In the genomic region with DNA sequence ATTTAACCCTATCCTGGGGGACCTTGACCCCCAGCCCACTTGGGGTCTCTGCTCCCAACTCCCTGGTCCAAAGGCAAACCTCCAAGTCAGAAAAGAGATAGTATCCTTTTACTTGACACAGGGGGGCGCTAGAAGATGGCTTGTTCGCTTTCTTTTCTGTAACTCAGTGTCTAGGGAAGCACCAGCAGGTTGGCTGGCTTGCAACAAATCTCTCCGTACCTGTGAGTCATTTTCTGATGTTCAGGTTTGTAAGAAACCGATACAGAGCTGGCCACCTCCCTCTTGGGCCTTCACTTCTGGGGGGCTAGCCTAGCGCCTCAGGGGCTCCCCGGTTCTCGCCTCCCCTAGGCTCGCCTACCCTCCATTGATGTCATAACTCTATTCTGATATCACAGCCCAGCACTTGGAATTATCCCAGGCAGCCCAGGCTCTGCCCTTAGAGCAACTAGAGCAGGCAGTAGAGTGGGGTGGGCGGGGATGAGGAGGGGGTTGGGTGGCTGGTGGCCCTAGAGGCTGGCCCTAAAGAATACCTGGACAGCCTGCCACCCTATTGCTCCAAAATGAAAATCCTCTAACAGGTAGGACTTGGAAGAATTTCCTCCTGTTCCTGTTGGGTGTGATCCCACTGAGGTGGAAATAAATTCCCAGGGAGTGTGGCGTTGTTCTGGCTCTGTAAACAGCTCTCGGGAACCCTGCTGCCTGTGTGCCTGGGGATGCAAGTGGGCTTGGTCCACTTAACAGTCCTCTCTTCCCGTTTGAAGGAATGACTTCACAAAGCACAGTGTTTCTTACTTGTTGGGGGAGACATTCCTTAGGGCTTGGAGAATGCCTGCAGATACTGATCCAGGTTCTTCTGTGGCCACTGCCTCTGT, we compare ENCODE assay signal across 8 cellular contexts.
DNase-seq lines count a peak whose midpoint lies in the region; ATAC-seq and TF ChIP-seq lines count a peak whose summit lies in the region.

No MANE protein-coding gene starts in this region.

- no peak overlapping the region for H3K4ac ChIP-seq in neuronal stem cell (ENCODE audit: low read length)

- WGBS in neuronal stem cell (ENCODE audit: extremely low coverage in 2 of 2, insufficient read length in 2 of 2, insufficient replicate concordance in 1 of 2), 2 donors, result no CpG with 5 or more reads among the region's 12 CpGs

- CTCF ChIA-PET in CD4-positive, alpha-beta T cell (lab: Charles Lee), result interaction anchor here (0.7 to 1.2 kb wide), 3 partner anchors 9 to 204 kb away, joined by 3 read pairs; no protein-coding TSS in a partner anchor
- CTCF ChIA-PET in HEK293T (lab: Yijun Ruan, JAX), result interaction anchor here (0.6 to 2.2 kb wide), 5 partner anchors 39 to 384 kb away, joined by 3 to 8 read pairs (median 5); a partner anchor contains a TSS

- H3K27ac ChIP-seq in CD4-positive, alpha-beta T cell (ENCODE audit: low read depth, low read length), result no peak overlapping the region
- no peak overlapping the region for H3K27ac ChIP-seq in neuronal stem cell (replicated peaks; ENCODE audit: low read length)
- no peak overlapping the region for H3K27ac ChIP-seq in vagina

- no peak overlapping the region for H2BK15ac ChIP-seq in neuronal stem cell (ENCODE audit: low read length)

- no peaks in the 10 kb centered on the region for H3K79me1 ChIP-seq in neuronal stem cell (ENCODE audit: low read depth, low read length)

- intact Hi-C loops in CD4-positive, alpha-beta T cell (cut with DNase I, micrococcal nuclease), result loop anchor here (1.0 to 5.0 kb wide), 7 partner anchors 129 to 467 kb away; a partner anchor contains a TSS
- intact Hi-C loops in vagina (cut with DNase I), result no loop called here

- no peaks in the 10 kb centered on the region for H3K9me3 Mint-ChIP-seq in CD4-positive, alpha-beta T cell

- no peak overlapping the region for H3K18ac ChIP-seq in neuronal stem cell (ENCODE audit: low read length)

- TF ChIP-seq CTCF in CD4-positive, alpha-beta T cell (IDR thresholded peaks at IDR 0.05), result peak; percentile 55
- peak; percentile 73 for TF ChIP-seq CTCF in fibroblast of mammary gland (conservative IDR thresholded peaks at IDR 0.05; ENCODE audit: control insufficient read depth, insufficient read depth, low read depth, low read length)
- TF ChIP-seq CTCF in vagina (IDR thresholded peaks at IDR 0.05), result peak in 2 of 3 experiments; percentile 12 to 44

- DNase-seq in CD4-positive, alpha-beta T cell, result peak; percentile 5 to 51 (median 20)
- DNase-seq in HEK293T (ENCODE audit: extremely low spot score) (peak; percentile 84), NCI-H526 treated with DMSO at 0.1 percent for 48 hours (lab: John Stamatoyannopoulos, UW) (peak; percentile 27), fibroblast of mammary gland (ENCODE audit: low read depth) (peak; percentile 81), neuronal stem cell (ENCODE audit: low spot score) (peak; percentile 79), vagina (ENCODE audit: extremely low spot score in 2 of 2) (no peak)
- peak; percentile 27 for DNase-seq in activated CD8-positive, alpha-beta memory T cell treated with anti-CD3 and anti-CD28 coated beads, Interleukin-2, amount 50 U/mL, for 1 hour (ENCODE audit: extremely low read depth)

- no peak overlapping the region for H2AFZ ChIP-seq in neuronal stem cell (ENCODE audit: low read length)

- H4K8ac ChIP-seq in neuronal stem cell (ENCODE audit: low read depth, low read length), result no peak overlapping the region

- POLR2A ChIA-PET in CD4-positive, alpha-beta T cell (lab: Charles Lee), result no interaction called here
- POLR2A ChIA-PET in HEK293T (lab: Yijun Ruan, JAX), result no interaction called here

- no peak overlapping the region for H2AK5ac ChIP-seq in neuronal stem cell (ENCODE audit: low read depth, low read length)

- H3K4me3 Mint-ChIP-seq in CD4-positive, alpha-beta T cell, result no peak overlapping the region

- peak; percentile 71 for ATAC-seq in CD4-positive, alpha-beta T cell (ENCODE audit: poor library complexity)
- ATAC-seq in GM18907 (IDR thresholded peaks at IDR 0.05; ENCODE audit: unreplicated experiment), result no peak

- no peaks in the 10 kb centered on the region for H3K27me3 Mint-ChIP-seq in CD4-positive, alpha-beta T cell

- H3K4me1 Mint-ChIP-seq in CD4-positive, alpha-beta T cell (ENCODE audit: low read depth), result no peaks in the 10 kb centered on the region

- no peak overlapping the region for H3K27ac Mint-ChIP-seq in CD4-positive, alpha-beta T cell

- H3K4me1 ChIP-seq in neuronal stem cell (ENCODE audit: control insufficient read depth in 2 of 2, insufficient read depth in 1 of 2, low read depth in 1 of 2, low read length in 2 of 2), result peaks cover 0 to 11% of the 10 kb centered on the region in 2 donors
- H3K4me1 ChIP-seq in vagina, result peaks cover 6% of the 10 kb centered on the region

- no peak overlapping the region for H2BK5ac ChIP-seq in neuronal stem cell (ENCODE audit: low read length)

- H3K4me2 ChIP-seq in neuronal stem cell (ENCODE audit: insufficient read depth, low read length, poor library complexity, severe bottlenecking), result no peak overlapping the region

- no peak overlapping the region for H3K14ac ChIP-seq in neuronal stem cell (ENCODE audit: low read length)

- no peak overlapping the region for H2BK120ac ChIP-seq in neuronal stem cell (ENCODE audit: low read depth, low read length)

- H3K23ac ChIP-seq in neuronal stem cell (ENCODE audit: low read depth, low read length, poor library complexity), result no peak overlapping the region

- H3K36me3 ChIP-seq in neuronal stem cell (replicated peaks in 1 of 2; ENCODE audit: control insufficient read depth in 2 of 2, insufficient read depth in 2 of 2, low read length in 2 of 2) (no peaks in the 10 kb centered on the region), vagina (no peaks in the 10 kb centered on the region)

- no peak for TF ChIP-seq POLR2A in vagina (IDR thresholded peaks at IDR 0.05)

- H3K27me3 ChIP-seq in CD4-positive, alpha-beta T cell (ENCODE audit: control insufficient read depth, insufficient read depth, low read length), result no peaks in the 10 kb centered on the region
- no peaks in the 10 kb centered on the region for H3K27me3 ChIP-seq in neuronal stem cell (ENCODE audit: control insufficient read depth in 3 of 3, insufficient read depth in 3 of 3, low read depth in 1 of 3, low read length in 3 of 3)
- no peaks in the 10 kb centered on the region for H3K27me3 ChIP-seq in vagina

- H3K4me3 ChIP-seq in fibroblast of mammary gland (ENCODE audit: control insufficient read depth, low read depth, low read length) (no peak overlapping the region), neuronal stem cell (ENCODE audit: low read length in 2 of 2) (no peak overlapping the region), vagina (no peak overlapping the region)

- H4K91ac ChIP-seq in neuronal stem cell (ENCODE audit: low read depth, low read length, poor library complexity), result no peak overlapping the region

- no peaks in the 10 kb centered on the region for H3K9me3 ChIP-seq in CD4-positive, alpha-beta T cell (ENCODE audit: control insufficient read depth, low read length)
- H3K9me3 ChIP-seq in neuronal stem cell (replicated peaks in 1 of 2; ENCODE audit: control insufficient read depth in 2 of 2, insufficient read depth in 1 of 2, low read depth in 1 of 2, low read length in 2 of 2) (no peaks in the 10 kb centered on the region), vagina (no peaks in the 10 kb centered on the region)

- no peak overlapping the region for H3K9ac ChIP-seq in neuronal stem cell (ENCODE audit: low read depth, low read length, poor library complexity)

- no peak overlapping the region for H2BK12ac ChIP-seq in neuronal stem cell (ENCODE audit: low read length)

- no peaks in the 10 kb centered on the region for H3K36me3 Mint-ChIP-seq in CD4-positive, alpha-beta T cell (ENCODE audit: low read depth)

TF ChIP-seq in HEK293T, 16 proteins besides CTCF, POLR2A, EP300 and RAD21:
- TF ChIP-seq FOXA1 (IDR thresholded peaks at IDR 0.05) (no peak), FOXK2 (IDR thresholded peaks at IDR 0.05) (no peak), FOXM1 (IDR thresholded peaks at IDR 0.05; ENCODE audit: borderline replicate concordance) (no peak), LEF1 (IDR thresholded peaks at IDR 0.05; ENCODE audit: borderline replicate concordance) (no peak), SP1 (IDR thresholded peaks at IDR 0.05) (no peak), NFRKB (IDR thresholded peaks at IDR 0.05) (no peak), ZNF384 (IDR thresholded peaks at IDR 0.05) (no peak), TARDBP (IDR thresholded peaks at IDR 0.05) (no peak), CTBP1 (IDR thresholded peaks at IDR 0.05; ENCODE audit: borderline replicate concordance) (no peak), L3MBTL2 (conservative IDR thresholded peaks at IDR 0.05) (no peak), ARNT (IDR thresholded peaks at IDR 0.05) (no peak), SUZ12 (IDR thresholded peaks at IDR 0.05) (no peak), ELF4 (IDR thresholded peaks at IDR 0.05) (no peak), BHLHE40 (IDR thresholded peaks at IDR 0.05; ENCODE audit: borderline replicate concordance) (no peak), HDGF (IDR thresholded peaks at IDR 0.05; ENCODE audit: borderline replicate concordance) (no peak)
- TF ChIP-seq, protein P1, sequence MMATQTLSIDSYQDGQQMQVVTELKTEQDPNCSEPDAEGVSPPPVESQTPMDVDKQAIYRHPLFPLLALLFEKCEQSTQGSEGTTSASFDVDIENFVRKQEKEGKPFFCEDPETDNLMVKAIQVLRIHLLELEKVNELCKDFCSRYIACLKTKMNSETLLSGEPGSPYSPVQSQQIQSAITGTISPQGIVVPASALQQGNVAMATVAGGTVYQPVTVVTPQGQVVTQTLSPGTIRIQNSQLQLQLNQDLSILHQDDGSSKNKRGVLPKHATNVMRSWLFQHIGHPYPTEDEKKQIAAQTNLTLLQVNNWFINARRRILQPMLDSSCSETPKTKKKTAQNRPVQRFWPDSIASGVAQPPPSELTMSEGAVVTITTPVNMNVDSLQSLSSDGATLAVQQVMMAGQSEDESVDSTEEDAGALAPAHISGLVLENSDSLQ (IDR thresholded peaks at IDR 0.05), result no peak

Comparison
In these comparisons a context has a peak if more than half of its experiments do, and no peak if none do; other contexts are left out.
1. DNase-seq: peak in CD4-positive, alpha-beta T cell (10 of 10), HEK293T (single experiment), NCI-H526 treated with DMSO at 0.1 percent for 48 hours (single experiment), activated CD8-positive, alpha-beta memory T cell treated with anti-CD3 and anti-CD28 coated beads, Interleukin-2, amount 50 U/mL, for 1 hour (single experiment), fibroblast of mammary gland (single experiment) and neuronal stem cell (single experiment); none in vagina (0 of 2).
2. Peak in every context shown above with its lines, with median percentiles within 50 percentile points of each other: CTCF ChIP-seq.